Comparison of ENCODE assay signal across 19 cellular contexts in genomic region chr1:66654643-66655042, GRCh38.
"Had no signal": no experiment of that assay in that cellular context is flagged by ENCODE, and none has a peak within 500 bp of the region (broad histone marks: within the 10 kb centered on the region; RNA-seq: fewer than 3 reads in every experiment).

No MANE protein-coding gene starts in this region.

- ATAC-seq: left lobe of liver; lower lobe of right lung; natural killer cell; stimulated activated effector memory CD8-positive, alpha-beta T cell treated with anti-CD3 and anti-CD28 coated beads, Interleukin-12 subunit alpha, Interleukin-12 subunit beta, amount 100 ng/mL, for 72 hours had no signal

- H3K9me3 ChIP-seq: esophagus muscularis mucosa, lower lobe of right lung, neutrophil, sigmoid colon, stomach, thyroid gland had no signal

- DNase-seq: dermis blood vessel endothelial cell; effector memory CD4-positive, alpha-beta T cell; foreskin melanocyte; glutamatergic neuron; lower lobe of right lung; natural killer cell; sigmoid colon; stimulated activated CD4-positive, alpha-beta T cell treated with anti-CD3 and anti-CD28 coated beads, Interleukin-2, amount 100 ng/mL, for 24 hours; stimulated activated CD4-positive, alpha-beta T cell treated with anti-CD3 and anti-CD28 coated beads, Interleukin-4, amount 100 ng/mL, for 24 hours; stimulated activated naive CD4-positive, alpha-beta T cell treated with Interleukin-2 at 50 U/mL for 16 hours; stomach; thyroid gland; trophoblast cell had no signal

- H3K4me1 ChIP-seq: esophagus muscularis mucosa, lower lobe of right lung, parathyroid adenoma, sigmoid colon, stomach, thyroid gland had no signal

- H3K4me3 ChIP-seq: coronary artery, esophagus muscularis mucosa, lower lobe of right lung, sigmoid colon, stomach, thyroid gland had no signal

- H3K27me3 ChIP-seq: esophagus muscularis mucosa, neutrophil, sigmoid colon, stomach, thyroid gland had no signal

- H3K36me3 ChIP-seq: esophagus muscularis mucosa, lower lobe of right lung, neutrophil, sigmoid colon, stomach, thyroid gland had no signal

- H3K27ac ChIP-seq: coronary artery, esophagus muscularis mucosa, lower lobe of right lung, neutrophil, parathyroid adenoma, sigmoid colon, stomach, thyroid gland had no signal
